Comparison of ENCODE assay signal across 1 cellular context in the genomic region with DNA sequence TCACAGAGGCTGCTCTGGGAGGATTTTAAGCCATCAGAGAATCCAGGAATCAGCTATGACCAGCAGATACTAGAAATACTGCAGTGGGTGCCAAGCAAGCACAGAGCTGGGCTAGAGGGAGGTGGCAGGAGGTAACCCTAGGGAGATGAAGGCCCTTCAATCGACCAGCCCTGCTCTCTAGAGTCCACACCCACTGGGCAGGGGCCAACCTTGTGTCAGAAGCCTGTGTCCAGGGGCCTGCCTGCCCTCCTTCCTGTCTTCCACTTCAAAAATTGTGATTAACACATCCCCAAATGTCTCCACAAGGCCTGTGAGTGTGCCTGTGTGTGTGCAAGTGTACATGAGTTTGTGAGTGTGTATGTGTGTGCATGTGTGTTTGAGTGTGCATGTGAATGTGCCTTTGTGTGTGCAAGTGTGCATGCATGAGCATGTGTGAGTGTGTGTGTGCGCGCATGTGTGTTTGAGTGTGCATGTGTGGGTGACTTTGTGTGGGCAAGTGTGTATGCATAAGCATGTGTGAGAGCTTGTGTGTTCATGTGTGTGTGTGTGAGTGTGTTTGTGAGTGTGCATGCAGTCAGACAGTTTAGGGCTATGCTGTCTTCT.
TF ChIP-seq lines count a peak whose summit lies in the region.

No MANE protein-coding gene starts in this region.

TF ChIP-seq in K562, 482 proteins besides CTCF, POLR2A, EP300 and RAD21 (continued from another document):
- TF ChIP-seq, protein P1, sequence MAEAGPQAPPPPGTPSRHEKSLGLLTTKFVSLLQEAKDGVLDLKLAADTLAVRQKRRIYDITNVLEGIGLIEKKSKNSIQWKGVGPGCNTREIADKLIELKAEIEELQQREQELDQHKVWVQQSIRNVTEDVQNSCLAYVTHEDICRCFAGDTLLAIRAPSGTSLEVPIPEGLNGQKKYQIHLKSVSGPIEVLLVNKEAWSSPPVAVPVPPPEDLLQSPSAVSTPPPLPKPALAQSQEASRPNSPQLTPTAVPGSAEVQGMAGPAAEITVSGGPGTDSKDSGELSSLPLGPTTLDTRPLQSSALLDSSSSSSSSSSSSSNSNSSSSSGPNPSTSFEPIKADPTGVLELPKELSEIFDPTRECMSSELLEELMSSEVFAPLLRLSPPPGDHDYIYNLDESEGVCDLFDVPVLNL (CRISPR knock-in tag; IDR thresholded peaks at IDR 0.05; ENCODE audit: low read depth): no peak
